In the genomic region with DNA sequence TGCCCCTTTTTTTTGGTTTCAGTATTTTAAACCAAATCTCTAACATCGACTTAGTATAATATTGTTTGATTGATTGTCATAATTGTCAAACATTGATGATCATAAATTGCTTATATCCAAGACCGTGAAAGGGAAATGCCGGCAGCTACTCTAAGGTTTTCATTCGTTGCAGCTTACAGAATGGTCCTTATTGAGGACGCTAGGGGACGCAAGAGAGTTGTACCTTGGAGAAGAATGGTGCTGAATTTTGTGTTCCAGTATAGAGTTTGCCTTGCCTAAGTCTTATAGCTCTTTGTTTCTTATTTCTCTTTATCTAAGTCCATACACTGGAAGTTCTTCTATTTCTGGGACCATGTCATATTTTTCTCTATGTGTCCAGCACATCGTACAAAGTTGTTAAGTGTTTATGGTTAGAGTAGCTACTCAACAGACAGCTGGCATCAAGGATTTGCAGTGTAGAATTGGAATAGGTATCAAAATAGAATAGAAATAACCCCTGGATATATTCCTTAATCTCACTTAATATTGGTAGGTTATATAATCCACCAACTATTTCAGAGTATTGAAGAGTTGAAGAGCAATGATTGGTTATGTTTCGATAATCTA, we compare ENCODE assay signal across 8 cellular contexts.
DNase-seq lines count a peak whose midpoint lies in the region; FAIRE-seq and TF ChIP-seq lines count a peak whose summit lies in the region.
"Not testable (repeated sequence)": the region's sequence is repeated elsewhere in the genome, so short reads cannot be mapped to it uniquely, and the experiment has no call there.

No MANE protein-coding gene starts in this region.

- not testable (repeated sequence) for H3K9me1 ChIP-seq in keratinocyte (ENCODE audit: control insufficient read depth, extremely low read depth, insufficient read depth, low read length)

- intact Hi-C loops in A673 (cut with micrococcal nuclease; ENCODE audit: unreplicated experiment) = loop anchor here (10.0 kb wide), 1 partner anchor 316 kb away; no protein-coding TSS in a partner anchor

- BruUV-seq in A673 (replicated peaks; lab: Mats Ljungman, UMichigan) = not testable (repeated sequence)

- not testable (repeated sequence) for H2AFZ ChIP-seq in keratinocyte (ENCODE audit: control insufficient read depth, low read length)

- TF ChIP-seq CTCF in A673 (conservative IDR thresholded peaks at IDR 0.05; ENCODE audit: low read depth, low read length) (peak; percentile 63), GM12865 (IDR thresholded peaks at IDR 0.05; ENCODE audit: insufficient read depth, low read depth, low read length, missing control alignments) (peak; percentile 43), WERI-Rb-1 (IDR thresholded peaks at IDR 0.05; ENCODE audit: low read depth, low read length) (peak; percentile 70), endodermal cell (conservative IDR thresholded peaks at IDR 0.05) (peak; percentile 88), keratinocyte (optimal IDR thresholded peaks at IDR 0.05 in 1 of 3, IDR thresholded peaks at IDR 0.05 in 1 of 3, conservative IDR thresholded peaks at IDR 0.05 in 1 of 3; ENCODE audit: extremely low read depth in 1 of 3, insufficient read depth in 2 of 3, low read length in 3 of 3) (peak; percentile 35 to 68 (median 52)), progenitor cell of endocrine pancreas (IDR thresholded peaks at IDR 0.05; ENCODE audit: unreplicated experiment) (peak; percentile 77)

- H3K79me2 ChIP-seq in keratinocyte (ENCODE audit: control insufficient read depth, insufficient read depth, low read length) = not testable (repeated sequence)

- peak; percentile 67 for FAIRE-seq in keratinocyte (lab: Jason Lieb, UNC)

- H3K27ac Mint-ChIP-seq in endodermal cell, progenitor cell of endocrine pancreas: not testable (repeated sequence)

- not testable (repeated sequence) for H4K20me1 ChIP-seq in keratinocyte (ENCODE audit: control insufficient read depth, extremely low read depth, insufficient read depth, low read length)

- WGBS in endodermal cell (ENCODE audit: insufficient coverage in 1 of 2, insufficient read length in 1 of 2), 2 experiments = 20% methylated on average over 6 of the region's 8 CpGs; no CpG with 5 or more reads in 1 of the 2 experiments

- H3K4me1 ChIP-seq in A673 (ENCODE audit: insufficient read depth, low read length, poor library complexity, severe bottlenecking); endodermal cell (ENCODE audit: control insufficient read depth, insufficient read depth, low read length); keratinocyte (ENCODE audit: control insufficient read depth, extremely low read depth, insufficient read depth, low read length): not testable (repeated sequence)

- H3K9me3 Mint-ChIP-seq in endodermal cell; progenitor cell of endocrine pancreas (ENCODE audit: low read depth): not testable (repeated sequence)

- CTCF ChIA-PET in A673 (lab: Charles Lee) = interaction anchor here (0.6 to 0.9 kb wide), 4 partner anchors 99 to 320 kb away, joined by 3 to 7 read pairs (median 4); no protein-coding TSS in a partner anchor

- H3K4me3 Mint-ChIP-seq in endodermal cell; progenitor cell of endocrine pancreas (ENCODE audit: low read depth): not testable (repeated sequence)

- H3K4me1 Mint-ChIP-seq in endodermal cell; progenitor cell of endocrine pancreas (ENCODE audit: low read depth): not testable (repeated sequence)

- H3K4me2 ChIP-seq in keratinocyte (ENCODE audit: control insufficient read depth, extremely low read depth, insufficient read depth, low read depth, low read length) = not testable (repeated sequence)

- not testable (repeated sequence) for H3K27me3 Mint-ChIP-seq in endodermal cell (ENCODE audit: insufficient read depth); progenitor cell of endocrine pancreas

- dilution Hi-C loops in keratinocyte (cut with MboI; ENCODE audit: extremely low pct_ligation_motif_present, low sequenced_read_pairs) = not testable (repeated sequence)

- POLR2A ChIA-PET in A673 (lab: Charles Lee; ENCODE audit: low non-redundant PET) = not testable (repeated sequence)

- H3K36me3 ChIP-seq in A673 (ENCODE audit: insufficient read depth, low read length, poor library complexity, severe bottlenecking); WERI-Rb-1; endodermal cell (ENCODE audit: control insufficient read depth, insufficient read depth, low read length); keratinocyte (ENCODE audit: control insufficient read depth in 2 of 2, extremely low read depth in 1 of 2, insufficient read depth in 2 of 2, low read length in 2 of 2): not testable (repeated sequence)

- H3K9ac ChIP-seq in endodermal cell (ENCODE audit: extremely low read depth, low read length, poor library complexity, severe bottlenecking); keratinocyte (ENCODE audit: control insufficient read depth, extremely low read depth, insufficient read depth, low read length): not testable (repeated sequence)

- not testable (repeated sequence) for H3K36me3 Mint-ChIP-seq in endodermal cell (ENCODE audit: low read depth); progenitor cell of endocrine pancreas (ENCODE audit: insufficient read depth)

- not testable (repeated sequence) for H3K9me3 ChIP-seq in A673 (ENCODE audit: low read depth, low read length, poor library complexity, severe bottlenecking); WERI-Rb-1 (ENCODE audit: severe bottlenecking); endodermal cell (ENCODE audit: control insufficient read depth, low read length); keratinocyte (ENCODE audit: control insufficient read depth, low read depth, low read length)

- DNase-seq in A673 (ENCODE audit: low spot score) (peak; percentile 78), GM12865 (ENCODE audit: low read depth) (peak; percentile 11), NAMALWA (ENCODE audit: low spot score) (peak; percentile 61), NCI-H82 treated with DMSO at 0.1 percent for 48 hours (lab: John Stamatoyannopoulos, UW; ENCODE audit: unreplicated experiment) (peak; percentile 16), WERI-Rb-1 (peak; percentile 53), endodermal cell (peak; percentile 76)
- DNase-seq in keratinocyte (ENCODE audit: low read depth, low spot score); progenitor cell of endocrine pancreas (ENCODE audit: low spot score, unreplicated experiment): not testable (repeated sequence)

- H3K27me3 ChIP-seq in A673 (replicated peaks; ENCODE audit: insufficient read depth, low read depth, low read length, poor library complexity); WERI-Rb-1 (ENCODE audit: insufficient read depth, low read depth, severe bottlenecking); endodermal cell (ENCODE audit: control insufficient read depth, insufficient read depth, low read length, poor library complexity, severe bottlenecking); keratinocyte (ENCODE audit: control insufficient read depth, extremely low read depth, insufficient read depth, low read length): not testable (repeated sequence)

- H3K4me3 ChIP-seq in A673 (ENCODE audit: low read depth, low read length, poor library complexity, severe bottlenecking); GM12865 (ENCODE audit: low read depth, low read length); WERI-Rb-1 (ENCODE audit: low read depth, low read length); endodermal cell (ENCODE audit: low read length); keratinocyte (ENCODE audit: control insufficient read depth in 2 of 3, extremely low read depth in 1 of 3, insufficient read depth in 2 of 3, low read depth in 1 of 3, low read length in 3 of 3): not testable (repeated sequence)

- H3K27ac ChIP-seq in A673 (ENCODE audit: low read depth, low read length, poor library complexity, severe bottlenecking); WERI-Rb-1; endodermal cell (ENCODE audit: low read depth, low read length); keratinocyte (ENCODE audit: control insufficient read depth, insufficient read depth, low read length): not testable (repeated sequence)
